19 cellular contexts compared by ENCODE assay signal in the genomic region with DNA sequence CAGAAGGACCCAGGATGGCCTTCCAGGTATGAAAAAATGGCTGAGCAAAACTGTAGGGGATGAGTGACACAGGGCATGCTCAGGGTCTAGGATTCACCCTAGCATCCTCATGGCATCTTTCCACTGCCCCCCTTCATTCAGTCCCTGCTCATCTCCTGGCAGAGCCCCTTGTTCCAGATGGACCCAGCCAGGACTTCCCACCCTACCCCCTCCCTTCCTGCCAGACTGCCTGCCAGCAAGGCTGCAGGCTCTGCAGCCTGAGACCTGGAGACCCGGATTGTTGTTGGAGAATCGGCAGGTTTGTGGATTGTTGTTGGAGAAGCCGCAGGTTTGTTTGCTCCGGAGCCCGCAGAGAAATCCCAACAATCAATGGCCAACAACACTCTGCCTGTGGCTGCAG. TPM values are rescaled to one million over a fixed set of nuclear protein-coding genes. Genes with fewer than 3 reads are reported as not detected.
"Had no signal": no experiment of that assay in that cellular context is flagged by ENCODE, and none has a peak within 500 bp of the region (broad histone marks: within the 10 kb centered on the region; RNA-seq: fewer than 3 reads in every experiment).

No MANE protein-coding gene starts in this region.

- DNase-seq: activated CD4-positive, alpha-beta T cell treated with anti-CD3 and anti-CD28 coated beads for 36 hours; activated CD4-positive, alpha-beta T cell treated with anti-CD3 and anti-CD28 coated beads, Interleukin-2, amount 50 U/mL, for 48 hours; activated naive CD4-positive, alpha-beta T cell treated with anti-CD3 and anti-CD28 coated beads for 36 hours; body of pancreas; colonic mucosa; endodermal cell; foreskin fibroblast; hypothalamus; nucleus accumbens; retina; spleen; stimulated activated naive B cell treated with anti-CD40 and anti-IgM and Interleukin-4, amounts not matched to agents 10 μg/mL and 1 μg/mL and 100 μg/mL, for 72 hours; upper lobe of right lung had no signal

- H3K4me3 Mint-ChIP-seq: activated CD4-positive, alpha-beta T cell treated with anti-CD3 and anti-CD28 coated beads for 36 hours; activated naive CD4-positive, alpha-beta T cell treated with anti-CD3 and anti-CD28 coated beads for 36 hours; endodermal cell; mesothelial cell of epicardium; natural killer cell treated with Interleukin-12 subunit alpha and Interleukin-12 subunit beta and Interleukin-15 and Interleukin-18, amount 100 ng/mL, for 72 hours; stimulated activated naive B cell treated with anti-CD40 and anti-IgM and Interleukin-4, amounts not matched to agents 10 μg/mL and 1 μg/mL and 100 μg/mL, for 72 hours; WTC11 had no signal

- H3K27ac Mint-ChIP-seq: activated CD4-positive, alpha-beta T cell treated with anti-CD3 and anti-CD28 coated beads for 36 hours; activated naive CD4-positive, alpha-beta T cell treated with anti-CD3 and anti-CD28 coated beads for 36 hours; endodermal cell; mesothelial cell of epicardium; natural killer cell treated with Interleukin-12 subunit alpha and Interleukin-12 subunit beta and Interleukin-15 and Interleukin-18, amount 100 ng/mL, for 72 hours; stimulated activated naive B cell treated with anti-CD40 and anti-IgM and Interleukin-4, amounts not matched to agents 10 μg/mL and 1 μg/mL and 100 μg/mL, for 72 hours; WTC11 had no signal

- H3K36me3 Mint-ChIP-seq: mesothelial cell of epicardium; natural killer cell treated with Interleukin-12 subunit alpha and Interleukin-12 subunit beta and Interleukin-15 and Interleukin-18, amount 100 ng/mL, for 72 hours; WTC11 had no signal

- ATAC-seq: activated CD4-positive, alpha-beta T cell treated with anti-CD3 and anti-CD28 coated beads for 36 hours; body of pancreas; natural killer cell treated with Interleukin-12 subunit alpha and Interleukin-12 subunit beta and Interleukin-15 and Interleukin-18, amount 100 ng/mL, for 72 hours; stimulated activated naive B cell treated with anti-CD40 and anti-IgM and Interleukin-4, amounts not matched to agents 10 μg/mL and 1 μg/mL and 100 μg/mL, for 72 hours; upper lobe of right lung; WTC11 had no signal

- H3K4me1 Mint-ChIP-seq: activated CD4-positive, alpha-beta T cell treated with anti-CD3 and anti-CD28 coated beads for 36 hours; mesothelial cell of epicardium; stimulated activated naive B cell treated with anti-CD40 and anti-IgM and Interleukin-4, amounts not matched to agents 10 μg/mL and 1 μg/mL and 100 μg/mL, for 72 hours had no signal

- H3K9me3 Mint-ChIP-seq: activated naive CD4-positive, alpha-beta T cell treated with anti-CD3 and anti-CD28 coated beads for 36 hours; endodermal cell; mesothelial cell of epicardium; natural killer cell treated with Interleukin-12 subunit alpha and Interleukin-12 subunit beta and Interleukin-15 and Interleukin-18, amount 100 ng/mL, for 72 hours; stimulated activated naive B cell treated with anti-CD40 and anti-IgM and Interleukin-4, amounts not matched to agents 10 μg/mL and 1 μg/mL and 100 μg/mL, for 72 hours; WTC11 had no signal

RNA-seq across cellular contexts. Expression of a gene that starts 6.6 kb away (rescaled TPM):
- total RNA-seq: activated CD4-positive, alpha-beta T cell treated with anti-CD3 and anti-CD28 coated beads for 36 hours; activated naive CD4-positive, alpha-beta T cell treated with anti-CD3 and anti-CD28 coated beads for 36 hours; body of pancreas; glomerular endothelial cell; mesothelial cell of epicardium; natural killer cell treated with Interleukin-12 subunit alpha and Interleukin-12 subunit beta and Interleukin-15 and Interleukin-18, amount 100 ng/mL, for 72 hours; thoracic aorta; upper lobe of right lung had no signal
- polyA plus RNA-seq: keratinocyte, spleen had no signal

RNA-seq across cellular contexts. Expression of a gene that starts 43.7 kb away (rescaled TPM):
- polyA plus RNA-seq: keratinocyte had no signal
